19 cellular contexts compared by ENCODE assay signal in genomic region chr5:91277840-91278239, GRCh38.
DNase-seq lines count a peak whose midpoint lies in the region; ATAC-seq and TF ChIP-seq lines count a peak whose summit lies in the region.
"Had no signal": no experiment of that assay in that cellular context is flagged by ENCODE, and none has a peak within 500 bp of the region (broad histone marks: within the 10 kb centered on the region; RNA-seq: fewer than 3 reads in every experiment).

No MANE protein-coding gene starts in this region.

- H3K27ac Mint-ChIP-seq in MCF 10A (ENCODE audit: low read depth, unreplicated experiment) (no peak overlapping the region), natural killer cell (no peak overlapping the region)

- no peak overlapping the region for H3K27ac ChIP-seq in mammary epithelial cell (ENCODE audit: insufficient read depth, low read depth, low read length)
- peak overlapping the region; percentile 54 for H3K27ac ChIP-seq in Panc1 (ENCODE audit: low read length)
- H3K27ac ChIP-seq in thyroid gland = peak overlapping the region; percentile 70 to 81 (median 79)
- H3K27ac ChIP-seq: SJSA1 had no signal

- in situ Hi-C loops in mammary epithelial cell (cut with MboI; ENCODE audit: low sequenced_read_pairs in 2 of 2) (no loop called here), Panc1 (cut with HindIII; ENCODE audit: low pct_unique_long_range_greater_than_20kb, low sequenced_read_pairs) (no loop called here)

- dilution Hi-C loops in mammary epithelial cell (cut with HindIII; ENCODE audit: low sequenced_read_pairs) = no loop called here

- 96% methylated on average over 3 of the region's 3 CpGs for WGBS in mammary epithelial cell (ENCODE audit: low coverage, missing lambda C conversion rate)
- WGBS in thyroid gland, 2 donors = 31 to 41% methylated on average over 3 of the region's 3 CpGs

- TF ChIP-seq CTCF in MCF 10A (IDR thresholded peaks at IDR 0.05; ENCODE audit: unreplicated experiment) = no peak
- no peak for TF ChIP-seq CTCF in mammary epithelial cell (conservative IDR thresholded peaks at IDR 0.05 in 1 of 2, IDR thresholded peaks at IDR 0.05 in 1 of 2; ENCODE audit: extremely low read depth in 1 of 2, insufficient read depth in 1 of 2, low read depth in 1 of 2, low read length in 2 of 2)
- no peak for TF ChIP-seq CTCF in Panc1 (IDR thresholded peaks at IDR 0.05)
- TF ChIP-seq CTCF in natural killer cell (IDR thresholded peaks at IDR 0.05) = no peak
- TF ChIP-seq CTCF in thyroid gland (IDR thresholded peaks at IDR 0.05) = no peak

- POLR2A ChIA-PET in MCF 10A (lab: Yijun Ruan, JAX) (no interaction called here), Panc1 (lab: Charles Lee) (interaction anchor here (0.6 kb wide), 1 partner anchor 31 kb away, joined by 3 read pairs; no protein-coding TSS in a partner anchor)

- peaks cover 23% of the 10 kb centered on the region for H3K4me1 ChIP-seq in mammary epithelial cell (ENCODE audit: insufficient read depth, low read length)
- peaks cover 17% of the 10 kb centered on the region for H3K4me1 ChIP-seq in Panc1 (ENCODE audit: control insufficient read depth, insufficient read depth, low read length)
- peaks cover 10 to 22% of the 10 kb centered on the region in 2 donors for H3K4me1 ChIP-seq in thyroid gland

- H3K4me3 Mint-ChIP-seq in MCF 10A (ENCODE audit: unreplicated experiment) = no peak overlapping the region
- peak overlapping the region; percentile 6 for H3K4me3 Mint-ChIP-seq in natural killer cell
- H3K4me3 Mint-ChIP-seq: CD4-positive, alpha-beta memory T cell had no signal

- ATAC-seq in Panc1 = no peak
- no peak for ATAC-seq in natural killer cell

- H3K4me3 ChIP-seq in mammary epithelial cell (replicated peaks in 1 of 3; ENCODE audit: insufficient read depth in 1 of 3, low read depth in 2 of 3, low read length in 3 of 3) (no peak overlapping the region), Panc1 (ENCODE audit: low read depth in 2 of 2, low read length in 2 of 2) (no peak overlapping the region), thyroid gland (replicated peaks in 1 of 3) (no peak overlapping the region)
- H3K4me3 ChIP-seq: SJSA1 had no signal

- no peaks in the 10 kb centered on the region for H3K36me3 Mint-ChIP-seq in MCF 10A (ENCODE audit: insufficient read depth, unreplicated experiment)
- H3K36me3 Mint-ChIP-seq in natural killer cell = no peaks in the 10 kb centered on the region
- H3K36me3 Mint-ChIP-seq: IgD-negative memory B cell had no signal

- H3K9me3 Mint-ChIP-seq in MCF 10A (ENCODE audit: unreplicated experiment) (no peaks in the 10 kb centered on the region), natural killer cell (no peaks in the 10 kb centered on the region)

- BruUV-seq in MCF 10A (replicated peaks; lab: Mats Ljungman, UMichigan) (no TSS peak), mammary epithelial cell (replicated peaks; lab: Mats Ljungman, UMichigan) (no TSS peak), Panc1 (replicated peaks; lab: Mats Ljungman, UMichigan) (no TSS peak)

- no peaks in the 10 kb centered on the region for H4K20me1 ChIP-seq in mammary epithelial cell (ENCODE audit: insufficient read depth, low read length)

- H3K27me3 ChIP-seq in mammary epithelial cell (ENCODE audit: insufficient read depth, low read length) = no peaks in the 10 kb centered on the region
- H3K27me3 ChIP-seq in Panc1 (ENCODE audit: control insufficient read depth, insufficient read depth, low read length) = no peaks in the 10 kb centered on the region
- H3K27me3 ChIP-seq in thyroid gland = no peaks in the 10 kb centered on the region
- H3K27me3 ChIP-seq: SJSA1 had no signal

- no peaks in the 10 kb centered on the region for H3K79me2 ChIP-seq in mammary epithelial cell (ENCODE audit: insufficient read depth, low read length)

- no peaks in the 10 kb centered on the region for H3K9me3 ChIP-seq in mammary epithelial cell (replicated peaks; ENCODE audit: insufficient read depth, low read length)
- peaks cover 3% of the 10 kb centered on the region; the same call in 1 of the 2 replicates for H3K9me3 ChIP-seq in Panc1 (ENCODE audit: control insufficient read depth, insufficient read depth, low read depth, low read length)
- no peaks in the 10 kb centered on the region for H3K9me3 ChIP-seq in thyroid gland
- H3K9me3 ChIP-seq: SJSA1 had no signal

- H3K36me3 ChIP-seq in mammary epithelial cell (ENCODE audit: insufficient read depth, low read length) (no peaks in the 10 kb centered on the region), Panc1 (ENCODE audit: control insufficient read depth, insufficient read depth, low read length) (no peaks in the 10 kb centered on the region), thyroid gland (no peaks in the 10 kb centered on the region)
- H3K36me3 ChIP-seq: SJSA1 had no signal

- no peaks in the 10 kb centered on the region for H3K27me3 Mint-ChIP-seq in MCF 10A (ENCODE audit: insufficient read depth, unreplicated experiment)
- H3K27me3 Mint-ChIP-seq in natural killer cell (ENCODE audit: low read depth in 2 of 2) = peaks cover 0 to 7% of the 10 kb centered on the region in 2 donors
- H3K27me3 Mint-ChIP-seq: CD4-positive, alpha-beta memory T cell had no signal

- no peak overlapping the region for H3K9ac ChIP-seq in mammary epithelial cell (ENCODE audit: insufficient read depth, low read length)

- DNase-seq in MCF 10A (ENCODE audit: unreplicated experiment) (peak; percentile 18), mammary epithelial cell (no peak), Panc1 (ENCODE audit: low read depth, low spot score) (no peak), natural killer cell (no peak), thyroid gland (peak; percentile 58 to 66), anterior cingulate cortex (lab: John Stamatoyannopoulos, UW) (no peak), DMS153 treated with DMSO at 0.1 percent for 48 hours (lab: John Stamatoyannopoulos, UW; ENCODE audit: unreplicated experiment) (no peak), epidermal melanocyte (ENCODE audit: insufficient read length, low spot score) (no peak)
- DNase-seq: 8988T; CD4-positive, alpha-beta memory T cell; DMS153; EL; MV-4-11; NCI-H1417; NCI-H187; NCI-H345; NCI-H524 treated with DMSO at 0.1 percent for 48 hours had no signal

- no peak overlapping the region for H2AFZ ChIP-seq in mammary epithelial cell (ENCODE audit: low read depth, low read length)

- CTCF ChIA-PET in MCF 10A (lab: Yijun Ruan, JAX) = interaction anchor here (0.6 kb wide), 1 partner anchor 100 kb away, joined by 3 read pairs; no protein-coding TSS in a partner anchor
- CTCF ChIA-PET in mammary epithelial cell (lab: Charles Lee; ENCODE audit: low non-redundant PET) = no interaction called here
- CTCF ChIA-PET in Panc1 (lab: Charles Lee) = no interaction called here

- H3K4me2 ChIP-seq in mammary epithelial cell (ENCODE audit: insufficient read depth, low read depth, low read length) = no peak overlapping the region

- TF ChIP-seq POLR2A in thyroid gland (IDR thresholded peaks at IDR 0.05) = peak in 1 of 2 donors; percentile 37

- intact Hi-C loops in MCF 10A (cut with micrococcal nuclease) = no loop called here
- intact Hi-C loops in mammary epithelial cell (cut with micrococcal nuclease) = no loop called here
- intact Hi-C loops in Panc1 (cut with micrococcal nuclease; ENCODE audit: unreplicated experiment) = no loop called here
- intact Hi-C loops in natural killer cell (cut with micrococcal nuclease) = no loop called here
- intact Hi-C loops in thyroid gland (cut with DNase I) = no loop called here

- H3K4me1 Mint-ChIP-seq in MCF 10A (ENCODE audit: insufficient read depth, unreplicated experiment) = peaks cover 19% of the 10 kb centered on the region
- H3K4me1 Mint-ChIP-seq in natural killer cell = peaks cover 20 to 28% of the 10 kb centered on the region in 2 donors

Comparison
In these comparisons a context has a peak if more than half of its experiments do, and no peak if none do; other contexts are left out.
1. DNase-seq: peak in MCF 10A (single experiment) and thyroid gland (2 of 2); none in mammary epithelial cell (single experiment), Panc1 (single experiment), natural killer cell (single experiment), anterior cingulate cortex (0 of 58), DMS153 treated with DMSO at 0.1 percent for 48 hours (single experiment) and epidermal melanocyte (single experiment).